ENCODE assay signal across 31 cellular contexts in genomic region chr4:2371765-2372487, GRCh38. TPM values are rescaled to one million over a fixed set of nuclear protein-coding genes. Genes with fewer than 3 reads are reported as not detected.
"Had no signal": no experiment of that assay in that cellular context is flagged by ENCODE, and none has a peak within 500 bp of the region (broad histone marks: within the 10 kb centered on the region; RNA-seq: fewer than 3 reads in every experiment).

No MANE protein-coding gene starts in this region.

- H3K27ac ChIP-seq: breast epithelium, Peyer's patch, RWPE1, SJCRH30 had no signal

- ATAC-seq: activated T-cell treated with anti-CD3 and anti-CD28 coated beads, Interleukin-2, amount 50 U/mL, for 4 hours; K562; WTC11 had no signal

- FAIRE-seq: K562 had no signal

- H3K4me3 ChIP-seq: breast epithelium, K562, Peyer's patch, SJCRH30 had no signal

- H3K27me3 Mint-ChIP-seq: activated CD4-positive, alpha-beta T cell treated with anti-CD3 and anti-CD28 coated beads, Interleukin-2, amount 10 ng/mL, durations not matched to agents 24 days and 14 days; activated naive CD8-positive, alpha-beta T cell had no signal

- H3K4me3 Mint-ChIP-seq: activated CD4-positive, alpha-beta T cell treated with anti-CD3 and anti-CD28 coated beads, Interleukin-2, amount 10 ng/mL, durations not matched to agents 24 days and 14 days; activated naive CD4-positive, alpha-beta T cell treated with anti-CD3 and anti-CD28 coated beads for 36 hours; activated naive CD8-positive, alpha-beta T cell; activated T-cell treated with anti-CD3 and anti-CD28 coated beads, Interleukin-2, amount 50 U/mL, for 4 hours; T-helper 2 cell treated with Interferon-gamma antibody and Interleukin-4, amounts not matched to agents 5 μg/mL and 100 μg/mL, for 36 hours; WTC11 had no signal

- H3K27me3 ChIP-seq: breast epithelium, Peyer's patch, SJCRH30 had no signal

- H3K9ac ChIP-seq: SK-N-SH had no signal

- H3K4me1 Mint-ChIP-seq: activated CD4-positive, alpha-beta T cell treated with anti-CD3 and anti-CD28 coated beads, Interleukin-2, amount 10 ng/mL, durations not matched to agents 24 days and 14 days; WTC11 had no signal

- H3K4me2 ChIP-seq: SK-N-SH had no signal

- H3K27ac Mint-ChIP-seq: activated CD4-positive, alpha-beta T cell treated with anti-CD3 and anti-CD28 coated beads, Interleukin-2, amount 10 ng/mL, durations not matched to agents 24 days and 14 days; activated naive CD4-positive, alpha-beta T cell treated with anti-CD3 and anti-CD28 coated beads for 36 hours; activated naive CD8-positive, alpha-beta T cell; T-helper 2 cell treated with Interferon-gamma antibody and Interleukin-4, amounts not matched to agents 5 μg/mL and 100 μg/mL, for 36 hours; WTC11 had no signal

- DNase-seq: activated CD4-positive, alpha-beta T cell treated with anti-CD3 and anti-CD28 coated beads for 1 hour; activated CD4-positive, alpha-beta T cell treated with anti-CD3 and anti-CD28 coated beads, Interleukin-2, amount 10 ng/mL, durations not matched to agents 24 days and 14 days; activated CD4-positive, alpha-beta T cell treated with anti-CD3 and anti-CD28 coated beads, Interleukin-2, amount 50 U/mL, for 48 hours; activated CD8-positive, alpha-beta memory T cell treated with anti-CD3 and anti-CD28 coated beads for 24 hours; activated gamma-delta T cell; activated naive CD4-positive, alpha-beta T cell treated with anti-CD3 and anti-CD28 coated beads for 36 hours; activated T-cell treated with anti-CD3 and anti-CD28 coated beads, Interleukin-2, amount 50 U/mL, for 4 hours; amygdala; caudate nucleus; Karpas-422; MM.1S; NCI-H1105; NCI-H1436; NCI-H1694 treated with DMSO at 0.1 percent for 48 hours; NCI-H2029 treated with DMSO at 0.1 percent for 48 hours; NCI-H510A treated with DMSO at 0.1 percent for 48 hours; NCI-H69; NK-92 treated with Interleukin-12 subunit alpha and Interleukin-12 subunit beta, amount 100 ng/mL, for 24 hours; OCI-M1; Right ventricle myocardium superior; SJCRH30; SK-N-SH; SW 1271 had no signal

- H3K9me3 ChIP-seq: breast epithelium, Peyer's patch, SJCRH30, SK-N-SH had no signal

- H3K4me1 ChIP-seq: breast epithelium, Peyer's patch had no signal

- H3K36me3 ChIP-seq: breast epithelium, Peyer's patch, SJCRH30 had no signal

- H3K9me3 Mint-ChIP-seq: activated CD4-positive, alpha-beta T cell treated with anti-CD3 and anti-CD28 coated beads, Interleukin-2, amount 10 ng/mL, durations not matched to agents 24 days and 14 days had no signal

RNA-seq across cellular contexts. Expression of gene ZFYVE28, which starts 46.5 kb away (rescaled TPM):
- total RNA-seq: SJCRH30 had no signal

RNA-seq across cellular contexts. Expression of gene CFAP99, which starts 46.8 kb away (rescaled TPM):
- total RNA-seq: activated CD4-positive, alpha-beta T cell treated with anti-CD3 and anti-CD28 coated beads, Interleukin-2, amount 10 ng/mL, durations not matched to agents 24 days and 14 days; activated naive CD4-positive, alpha-beta T cell treated with anti-CD3 and anti-CD28 coated beads for 36 hours; activated T-cell treated with anti-CD3 and anti-CD28 coated beads, Interleukin-2, amount 50 U/mL, for 4 hours; Right ventricle myocardium superior; SJCRH30; T-helper 1 cell treated with Interleukin-12 subunit alpha and Interleukin-12 subunit beta and Interleukin-4 antibody, amounts not matched to agents 30 ng/mL and 1 ng/mL, for 36 hours; WTC11 had no signal
